ENCODE assay signal across 23 cellular contexts in genomic region chr13:109208522-109208921, GRCh38.
"Had no signal": no experiment of that assay in that cellular context is flagged by ENCODE, and none has a peak within 500 bp of the region (broad histone marks: within the 10 kb centered on the region; RNA-seq: fewer than 3 reads in every experiment).

No MANE protein-coding gene starts in this region.

- H3K27me3 ChIP-seq: cardiac muscle cell, SJCRH30 had no signal

- ATAC-seq: activated naive CD8-positive, alpha-beta T cell treated with anti-CD3 and anti-CD28 coated beads, Interleukin-2, amount 50 U/mL, for 24 hours; activated T-cell treated with anti-CD3 and anti-CD28 coated beads, Interleukin-2, amount 50 U/mL, for 4 hours; Panc1 had no signal

- DNase-seq: activated CD4-positive, alpha-beta memory T cell treated with anti-CD3 and anti-CD28 coated beads for 36 hours; activated CD4-positive, alpha-beta T cell treated with anti-CD3 and anti-CD28 coated beads, Interleukin-2, amount 50 U/mL, for 1 hour; activated CD4-positive, CD25-positive, alpha-beta regulatory T cell; activated CD8-positive, alpha-beta memory T cell treated with anti-CD3 and anti-CD28 coated beads, Interleukin-2, amount 50 U/mL, for 4 hours; activated effector memory CD4-positive, alpha-beta T cell treated with Interleukin-2 at 50 U/mL for 16 hours; activated naive CD4-positive, alpha-beta T cell treated with anti-CD3 and anti-CD28 coated beads, Interleukin-2, amount 10 ng/mL, durations not matched to agents 7 days and 5 days; activated naive CD8-positive, alpha-beta T cell treated with anti-CD3 and anti-CD28 coated beads, Interleukin-2, amount 50 U/mL, for 24 hours; activated T-cell treated with anti-CD3 and anti-CD28 coated beads for 4 hours; activated T-cell treated with anti-CD3 and anti-CD28 coated beads, Interleukin-2, amount 50 U/mL, for 4 hours; amniotic stem cell; aorta; NCI-H1105; NCI-H1417 treated with DMSO at 0.1 percent for 48 hours; NCI-H2029; NCI-H345; NCI-H524 treated with DMSO at 0.1 percent for 48 hours; SHP77; SJCRH30; T1000; WERI-Rb-1 had no signal

- H3K4me3 ChIP-seq: cardiac muscle cell, SJCRH30, SK-N-MC had no signal

- H3K27ac ChIP-seq: cardiac muscle cell, SJCRH30, SK-N-MC, WERI-Rb-1 had no signal

- H3K36me3 ChIP-seq: cardiac muscle cell, SJCRH30, WERI-Rb-1 had no signal

- H3K9me3 ChIP-seq: SJCRH30 had no signal
